In genomic region chr2:201118121-201118956, GRCh38 we compare ENCODE assay signal across 1 cellular context.
TF ChIP-seq lines count a peak whose summit lies in the region.

No MANE protein-coding gene starts in this region.

TF ChIP-seq in A549, 52 proteins besides CTCF, POLR2A, EP300 and RAD21 (continued from another document):
- no peak for TF ChIP-seq REST (IDR thresholded peaks at IDR 0.05)
- TF ChIP-seq FOSB (CRISPR knock-in tag; IDR thresholded peaks at IDR 0.05), result no peak
- no peak for TF ChIP-seq RFX5 (IDR thresholded peaks at IDR 0.05)
- no peak for TF ChIP-seq FOXS1 (CRISPR knock-in tag; IDR thresholded peaks at IDR 0.05)
- TF ChIP-seq NFE2L2 (conservative IDR thresholded peaks at IDR 0.05; ENCODE audit: low read length), result no peak
- TF ChIP-seq ELK1 (IDR thresholded peaks at IDR 0.05; ENCODE audit: low read depth, low read length), result no peak
- no peak for TF ChIP-seq KDM1A (IDR thresholded peaks at IDR 0.05; ENCODE audit: low read depth)
- no peak for TF ChIP-seq TFCP2L1 (CRISPR knock-in tag; IDR thresholded peaks at IDR 0.05)
- TF ChIP-seq CHD2 (IDR thresholded peaks at IDR 0.05; ENCODE audit: low read length, partially characterized antibody), result peak; percentile 20
- TF ChIP-seq MYC (IDR thresholded peaks at IDR 0.05; ENCODE audit: borderline replicate concordance, low read length), result peak; percentile 64; the same call in 1 of the 2 replicates
- no peak for TF ChIP-seq HEYL (CRISPR knock-in tag; IDR thresholded peaks at IDR 0.05)
- 0 out of 3 replicates have a peak, but pooled peaks have one; percentile 44 for TF ChIP-seq BCL3 (IDR thresholded peaks at IDR 0.05)
- 0 out of 2 replicates have a peak, but pooled peaks have one; percentile 19 for TF ChIP-seq ATOH8 (CRISPR knock-in tag; IDR thresholded peaks at IDR 0.05; ENCODE audit: low read depth)
- peak; percentile 48 for TF ChIP-seq GATA3 (IDR thresholded peaks at IDR 0.05; ENCODE audit: borderline replicate concordance)
- peak; percentile 76 for TF ChIP-seq MAX (IDR thresholded peaks at IDR 0.05)
- TF ChIP-seq EHF (CRISPR knock-in tag; IDR thresholded peaks at IDR 0.05), result no peak
- 0 out of 2 replicates have a peak, but pooled peaks have one; percentile 22 for TF ChIP-seq RARB (CRISPR knock-in tag; IDR thresholded peaks at IDR 0.05)
- peak; percentile 59 to 61; a peak in 3 of 5 replicates for TF ChIP-seq JUN (IDR thresholded peaks at IDR 0.05)
- TF ChIP-seq PHF8 (IDR thresholded peaks at IDR 0.05; ENCODE audit: borderline replicate concordance, low read depth), result peak; percentile 14; the same call in 1 of the 2 replicates
- TF ChIP-seq CEBPB (IDR thresholded peaks at IDR 0.05), result peak in 1 of 2 experiments; percentile 75; a peak in 2 of 4 replicates
- TF ChIP-seq NPAS2 (CRISPR knock-in tag; IDR thresholded peaks at IDR 0.05; ENCODE audit: borderline replicate concordance), result no peak
- TF ChIP-seq HOXB5 (CRISPR knock-in tag; IDR thresholded peaks at IDR 0.05), result no peak
- no peak for TF ChIP-seq EHMT2 (IDR thresholded peaks at IDR 0.05; ENCODE audit: low read depth)
- no peak for TF ChIP-seq HES2 (IDR thresholded peaks at IDR 0.05)
- no peak; the same call in 1 of the 2 replicates for TF ChIP-seq HOXB13 (CRISPR knock-in tag; IDR thresholded peaks at IDR 0.05; ENCODE audit: low read depth)
